ENCODE assay signal across 13 cellular contexts in genomic region chr17:55157165-55157564, GRCh38.
A peak's percentile ranks its signal among the peaks of the same experiment; 100 is the strongest.
DNase-seq lines count a peak whose midpoint lies in the region; ATAC-seq and TF ChIP-seq lines count a peak whose summit lies in the region.
"Had no signal": no experiment of that assay in that cellular context is flagged by ENCODE, and none has a peak within 500 bp of the region (broad histone marks: within the 10 kb centered on the region; RNA-seq: fewer than 3 reads in every experiment).

No MANE protein-coding gene starts in this region.

- H3K27ac ChIP-seq in liver (ENCODE audit: low read depth in 1 of 2, low read length in 2 of 2) (no peak overlapping the region), testis (no peak overlapping the region)
- H3K27ac ChIP-seq: brain microvascular endothelial cell, neutrophil had no signal

- intact Hi-C loops in testis (cut with DNase I; ENCODE audit: low total_unique reads) = no loop called here

- no peaks in the 10 kb centered on the region for H3K27me3 ChIP-seq in liver (ENCODE audit: control insufficient read depth in 4 of 4, insufficient read depth in 4 of 4, low read length in 3 of 4)
- no peaks in the 10 kb centered on the region for H3K27me3 ChIP-seq in testis
- H3K27me3 ChIP-seq: brain microvascular endothelial cell, neutrophil had no signal

- H3K9me3 ChIP-seq in liver (ENCODE audit: control insufficient read depth in 4 of 4, low read length in 3 of 4) (no peaks in the 10 kb centered on the region), testis (no peaks in the 10 kb centered on the region)
- H3K9me3 ChIP-seq: neutrophil had no signal

- DNase-seq in EL (peak; percentile 27), M059J (ENCODE audit: low read depth) (peak; percentile 86), astrocyte of the hippocampus (ENCODE audit: low read depth, low spot score) (peak; percentile 84), testis (no peak)
- DNase-seq in activated CD4-positive, alpha-beta T cell treated with anti-CD3 and anti-CD28 coated beads for 4 hours = no peak
- no peak for DNase-seq in activated CD4-positive, CD25-positive, alpha-beta regulatory T cell treated with anti-CD3 and anti-CD28 coated beads, Interleukin-2, amount 50 U/mL, for 72 hours
- DNase-seq: activated T-cell treated with anti-CD3 and anti-CD28 coated beads, Interleukin-2, amount 50 U/mL, for 72 hours; brain microvascular endothelial cell; CD4-positive, alpha-beta T cell; NCI-H1930 had no signal

- WGBS in liver = 53% methylated on average over 2 of the region's 2 CpGs
- 27 to 43% methylated on average over 2 of the region's 2 CpGs for WGBS in testis, 2 donors

- TF ChIP-seq POLR2A in testis (IDR thresholded peaks at IDR 0.05) = no peak

- H3K9ac ChIP-seq in liver (ENCODE audit: low read depth in 1 of 2, low read length in 2 of 2) = no peak overlapping the region

- peaks cover 0 to 32% (median 27%) of the 10 kb centered on the region in 4 donors for H3K4me1 ChIP-seq in liver (ENCODE audit: control insufficient read depth in 4 of 4, insufficient read depth in 4 of 4, low read length in 3 of 4)
- H3K4me1 ChIP-seq in testis = no peaks in the 10 kb centered on the region

- H3K4me3 ChIP-seq in liver (ENCODE audit: low read depth in 1 of 3, low read length in 3 of 3) (no peak overlapping the region), testis (no peak overlapping the region)

- no peak for ATAC-seq in HG03432 (IDR thresholded peaks at IDR 0.05; ENCODE audit: unreplicated experiment)
- ATAC-seq: activated T-cell treated with anti-CD3 and anti-CD28 coated beads, Interleukin-2, amount 50 U/mL, for 72 hours had no signal

- TF ChIP-seq CTCF in liver (IDR thresholded peaks at IDR 0.05; ENCODE audit: low read depth, low read length, missing input control) = no peak
- no peak for TF ChIP-seq CTCF in testis (IDR thresholded peaks at IDR 0.05)

- H3K36me3 ChIP-seq in liver (ENCODE audit: control insufficient read depth in 4 of 4, insufficient read depth in 3 of 4, low read depth in 1 of 4, low read length in 3 of 4) = no peaks in the 10 kb centered on the region
- no peaks in the 10 kb centered on the region for H3K36me3 ChIP-seq in testis (ENCODE audit: low read depth, missing control alignments)
- H3K36me3 ChIP-seq: brain microvascular endothelial cell, neutrophil had no signal

- TF ChIP-seq RAD21 in liver (IDR thresholded peaks at IDR 0.05) = no peak

TF ChIP-seq in liver, 16 proteins besides CTCF, POLR2A, EP300 and RAD21:
- no peak for TF ChIP-seq SP1 (IDR thresholded peaks at IDR 0.05)
- TF ChIP-seq HNF4A (conservative IDR thresholded peaks at IDR 0.05) = peak; percentile 51 to 57
- TF ChIP-seq ATF3 (IDR thresholded peaks at IDR 0.05) = no peak
- TF ChIP-seq MAX (IDR thresholded peaks at IDR 0.05) = no peak
- peak; percentile 67 to 69 for TF ChIP-seq RXRA (IDR thresholded peaks at IDR 0.05)
TF ChIP-seq in liver: peak in this region for 2.

Comparison
In these comparisons a context has a peak if more than half of its experiments do, and no peak if none do; other contexts are left out.
1. DNase-seq: peak in EL (single experiment), M059J (single experiment) and astrocyte of the hippocampus (single experiment); none in activated CD4-positive, alpha-beta T cell treated with anti-CD3 and anti-CD28 coated beads for 4 hours (0 of 2), activated CD4-positive, CD25-positive, alpha-beta regulatory T cell treated with anti-CD3 and anti-CD28 coated beads, Interleukin-2, amount 50 U/mL, for 72 hours (single experiment) and testis (single experiment).